In genomic region chr5:145502906-145503305, GRCh38 we compare ENCODE assay signal across 2 cellular contexts.
TF ChIP-seq lines count a peak whose summit lies in the region.

No MANE protein-coding gene starts in this region.

TF ChIP-seq in SK-N-SH, 30 proteins besides CTCF, POLR2A, EP300 and RAD21 (continued from another document):
- TF ChIP-seq USF2 (IDR thresholded peaks at IDR 0.05; ENCODE audit: borderline replicate concordance, low read depth, low read length) (no peak), POLR2AphosphoS5 (IDR thresholded peaks at IDR 0.05; ENCODE audit: low read depth, low read length) (no peak), YY1 (IDR thresholded peaks at IDR 0.05; ENCODE audit: low read depth) (no peak), TCF12 (IDR thresholded peaks at IDR 0.05) (no peak), TEAD4 (IDR thresholded peaks at IDR 0.05; ENCODE audit: borderline replicate concordance, insufficient read depth) (no peak), FOXM1 (IDR thresholded peaks at IDR 0.05; ENCODE audit: low read depth) (no peak), TAF1 (IDR thresholded peaks at IDR 0.05; ENCODE audit: borderline replicate concordance, low read depth, low read length) (no peak)
TF ChIP-seq in SK-N-SH: peak in this region for 0.

TF ChIP-seq in SK-N-SH treated with all-trans-retinoic acid at 6 μM for 48 hours, 23 proteins besides CTCF, POLR2A, EP300 and RAD21 (continued from another document):
- TF ChIP-seq CSDC2 (CRISPR knock-in tag; IDR thresholded peaks at IDR 0.05): no peak
- TF ChIP-seq GLIS3 (CRISPR knock-in tag; IDR thresholded peaks at IDR 0.05): no peak
- TF ChIP-seq ZC3H10 (CRISPR knock-in tag; IDR thresholded peaks at IDR 0.05): no peak
- TF ChIP-seq TSHZ2 (CRISPR knock-in tag; IDR thresholded peaks at IDR 0.05): no peak
- no peak for TF ChIP-seq PATZ1 (CRISPR knock-in tag; IDR thresholded peaks at IDR 0.05; ENCODE audit: borderline replicate concordance)
- TF ChIP-seq OSR1 (CRISPR knock-in tag; IDR thresholded peaks at IDR 0.05): no peak
- TF ChIP-seq BACH2 (CRISPR knock-in tag; IDR thresholded peaks at IDR 0.05; ENCODE audit: borderline replicate concordance): no peak
